8 cellular contexts compared by ENCODE assay signal in genomic region chr11:61787928-61788491, GRCh38. TPM values are rescaled to one million over a fixed set of nuclear protein-coding genes. Genes with fewer than 3 reads are reported as not detected.
DNase-seq lines count a peak whose midpoint lies in the region; ATAC-seq and TF ChIP-seq lines count a peak whose summit lies in the region.

No MANE protein-coding gene starts in this region.

- no peak overlapping the region for H3K27ac Mint-ChIP-seq in GM23338

- peaks cover 60% of the 10 kb centered on the region for H3K36me3 Mint-ChIP-seq in GM23338 (ENCODE audit: low read depth)

- ATAC-seq in GM23338 (peak; percentile 45), HG03175 (IDR thresholded peaks at IDR 0.05; ENCODE audit: unreplicated experiment) (no peak)

- peaks cover 8% of the 10 kb centered on the region for H3K4me1 Mint-ChIP-seq in GM23338

- H3K4me2 ChIP-seq in GM23338, result no peak overlapping the region

- DNase-seq in BE2C (peak; percentile 66), GM23338 (ENCODE audit: low spot score) (peak; percentile 90), SHP77 treated with DMSO at 0.1 percent for 48 hours (lab: John Stamatoyannopoulos, UW) (peak; percentile 11), fibroblast of villous mesenchyme (ENCODE audit: low read depth) (peak; percentile 74), stromal cell of bone marrow (ENCODE audit: low read depth) (peak; percentile 10), activated gamma-delta T cell (lab: John Stamatoyannopoulos, UW) (no peak)
- DNase-seq in central memory CD4-positive, alpha-beta T cell, result no peak

- no peaks in the 10 kb centered on the region for H3K9me3 ChIP-seq in BE2C

- no peaks in the 10 kb centered on the region for H3K9me3 Mint-ChIP-seq in GM23338

- H3K27ac ChIP-seq in GM23338 (ENCODE audit: low read depth), result no peak overlapping the region

- H3K4me3 ChIP-seq in BE2C (ENCODE audit: low read depth, low read length) (no peak overlapping the region), GM23338 (no peak overlapping the region), fibroblast of villous mesenchyme (ENCODE audit: low read depth, low read length) (no peak overlapping the region)

- no peaks in the 10 kb centered on the region for H3K27me3 ChIP-seq in BE2C
- H3K27me3 ChIP-seq in GM23338 (ENCODE audit: insufficient read depth), result no peaks in the 10 kb centered on the region

- H3K27me3 Mint-ChIP-seq in GM23338 (ENCODE audit: insufficient read depth, low read depth, poor library complexity), result peaks cover 20% of the 10 kb centered on the region

- no peak overlapping the region for H3K4me3 Mint-ChIP-seq in GM23338

- TF ChIP-seq CTCF in BE2C (IDR thresholded peaks at IDR 0.05; ENCODE audit: low read depth, low read length), result peak; percentile 73
- TF ChIP-seq CTCF in GM23338 (conservative IDR thresholded peaks at IDR 0.05; ENCODE audit: low read depth in 2 of 2), result peak; percentile 75 to 88
- TF ChIP-seq CTCF in fibroblast of villous mesenchyme (IDR thresholded peaks at IDR 0.05; ENCODE audit: insufficient read depth, low read depth, low read length), result peak; percentile 74

- H3K4me1 ChIP-seq in BE2C (no peaks in the 10 kb centered on the region), GM23338 (ENCODE audit: insufficient read depth) (0 out of 2 replicates have a peak, but pooled peaks cover 5% of the 10 kb centered on the region)

- no peaks in the 10 kb centered on the region for H3K9me2 ChIP-seq in GM23338 (ENCODE audit: insufficient read depth)

- peaks cover 15% of the 10 kb centered on the region; the same call in 1 of the 2 replicates for H3F3A ChIP-seq in GM23338 (replicated peaks; ENCODE audit: low read depth)

- H4K20me1 ChIP-seq in GM23338 (replicated peaks; ENCODE audit: insufficient read depth), result peaks cover 12% of the 10 kb centered on the region

- peaks cover 23% of the 10 kb centered on the region for H3K79me2 ChIP-seq in GM23338 (replicated peaks; ENCODE audit: insufficient read depth)

- H3K36me3 ChIP-seq in BE2C (peaks cover 5% of the 10 kb centered on the region; the same call in 1 of the 2 replicates), GM23338 (ENCODE audit: insufficient read depth) (peaks cover 15% of the 10 kb centered on the region)

- no peak overlapping the region for H2AFZ ChIP-seq in GM23338

TF ChIP-seq in GM23338, 12 proteins besides CTCF, POLR2A, EP300 and RAD21:
- no peak for TF ChIP-seq POLR2AphosphoS5 (IDR thresholded peaks at IDR 0.05; ENCODE audit: low read depth)

RNA-seq across cellular contexts. Expression of gene TMEM258, which starts 4.4 kb away (rescaled TPM):
- 262 TPM for polyA plus RNA-seq in BE2C (2012; ENCODE audit: insufficient read depth, insufficient read length, low read depth)
- total RNA-seq in GM23338 (2014; rRNA removed; shearing (Covaris generic)), result 71.3 and 73.3 TPM in 2 replicates
- polyA plus RNA-seq in GM23338 (2016; fragmentation: Nextera tagmentation; extraction: Ambion mirVana), result 519 and 553 TPM in 2 replicates
- total RNA-seq in fibroblast of villous mesenchyme, result 40.6 and 76.4 TPM in 2 replicates

RNA-seq across cellular contexts. Expression of gene FEN1, which starts 4.7 kb away (rescaled TPM):
- polyA plus RNA-seq in BE2C (2012; ENCODE audit: insufficient read depth, insufficient read length, low read depth), result 58.3 TPM
- total RNA-seq in GM23338 (2014; rRNA removed; shearing (Covaris generic)), result 89.0 and 96.3 TPM in 2 replicates
- polyA plus RNA-seq in GM23338 (2016; fragmentation: Nextera tagmentation; extraction: Ambion mirVana), result 78.8 and 85.1 TPM in 2 replicates
- 23.8 and 27.6 TPM in 2 replicates for total RNA-seq in fibroblast of villous mesenchyme

RNA-seq across cellular contexts. Expression of gene FADS1, which starts 28.8 kb away (rescaled TPM):
- polyA plus RNA-seq in BE2C (2012; ENCODE audit: insufficient read depth, insufficient read length, low read depth), result 29.5 TPM
- 103 and 119 TPM in 2 replicates for total RNA-seq in GM23338 (2014; rRNA removed; shearing (Covaris generic))
- polyA plus RNA-seq in GM23338 (2016; fragmentation: Nextera tagmentation; extraction: Ambion mirVana), result 67.6 and 74.9 TPM in 2 replicates
- 190 and 244 TPM in 2 replicates for total RNA-seq in fibroblast of villous mesenchyme

RNA-seq across cellular contexts. Expression of gene MYRF, which starts 35.6 kb away (rescaled TPM):
- 6.3 TPM for polyA plus RNA-seq in BE2C (2012; ENCODE audit: insufficient read depth, insufficient read length, low read depth)
- 5.0 and 5.5 TPM in 2 replicates for total RNA-seq in GM23338 (2014; rRNA removed; shearing (Covaris generic))
- 1.9 and 2.2 TPM in 2 replicates for polyA plus RNA-seq in GM23338 (2016; fragmentation: Nextera tagmentation; extraction: Ambion mirVana)
- total RNA-seq in fibroblast of villous mesenchyme, result 2.6 and 9.7 TPM in 2 replicates

RNA-seq across cellular contexts. Expression of gene FADS2, which starts 40.1 kb away (rescaled TPM):
- polyA plus RNA-seq in BE2C (2012; ENCODE audit: insufficient read depth, insufficient read length, low read depth), result 54.5 TPM
- total RNA-seq in GM23338 (2014; rRNA removed; shearing (Covaris generic)), result 354 and 392 TPM in 2 replicates
- polyA plus RNA-seq in GM23338 (2016; fragmentation: Nextera tagmentation; extraction: Ambion mirVana), result 124 and 126 TPM in 2 replicates
- total RNA-seq in fibroblast of villous mesenchyme, result 713 and 741 TPM in 2 replicates

Comparison
In these comparisons a context has a peak if more than half of its experiments do, and no peak if none do; other contexts are left out.
1. DNase-seq: peak in BE2C (single experiment), GM23338 (single experiment), SHP77 treated with DMSO at 0.1 percent for 48 hours (single experiment), fibroblast of villous mesenchyme (single experiment) and stromal cell of bone marrow (single experiment); none in central memory CD4-positive, alpha-beta T cell (single experiment) and activated gamma-delta T cell (single experiment).
2. Peak in every context shown above with its lines, with median percentiles within 50 percentile points of each other: CTCF ChIP-seq.